Comparison of ENCODE assay signal across 22 cellular contexts in the genomic region with DNA sequence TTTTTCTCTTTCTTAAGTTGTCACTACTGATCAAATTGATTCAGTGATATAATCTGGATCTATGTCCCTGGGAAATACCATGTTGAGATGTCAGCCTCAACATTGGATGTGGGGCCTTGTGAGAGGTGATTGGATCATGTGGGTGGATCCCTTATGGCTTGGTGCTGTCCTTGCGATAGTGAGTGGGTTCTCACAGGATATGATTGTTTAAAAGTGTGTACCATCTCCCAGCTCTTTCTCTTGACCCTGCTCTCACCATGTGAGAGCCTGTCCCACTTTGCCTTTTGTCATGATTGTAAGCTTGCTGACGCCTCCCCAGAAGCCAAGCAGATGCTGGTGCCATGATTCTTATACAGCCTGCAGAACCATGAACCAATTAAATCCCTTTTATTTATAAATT.
"Had no signal": no experiment of that assay in that cellular context is flagged by ENCODE, and none has a peak within 500 bp of the region (broad histone marks: within the 10 kb centered on the region; RNA-seq: fewer than 3 reads in every experiment).

No MANE protein-coding gene starts in this region.

- H3K27ac Mint-ChIP-seq: activated naive CD4-positive, alpha-beta T cell treated with anti-CD3 and anti-CD28 coated beads, Interleukin-2, amount 10 ng/mL, durations not matched to agents 7 days and 5 days; dendritic cell treated with granulocyte-macrophage colony-stimulating factor and Interleukin-4, amounts not matched to agents 40 ng/mL and 50 ng/mL, for 4 days; endodermal cell; nephron; stimulated activated naive CD8-positive, alpha-beta T cell treated with anti-CD3 and anti-CD28 coated beads, Interleukin-15, amount 100 ng/mL, for 72 hours; T-helper 1 cell treated with Interleukin-12 subunit alpha and Interleukin-12 subunit beta and Interleukin-4 antibody, amounts not matched to agents 30 μg/mL and 1 μg/mL, for 36 hours had no signal

- H3K9me3 Mint-ChIP-seq: activated naive CD4-positive, alpha-beta T cell treated with anti-CD3 and anti-CD28 coated beads, Interleukin-2, amount 10 ng/mL, durations not matched to agents 7 days and 5 days; dendritic cell treated with granulocyte-macrophage colony-stimulating factor and Interleukin-4, amounts not matched to agents 40 ng/mL and 50 ng/mL, for 4 days; endodermal cell; nephron; T-helper 1 cell treated with Interleukin-12 subunit alpha and Interleukin-12 subunit beta and Interleukin-4 antibody, amounts not matched to agents 30 μg/mL and 1 μg/mL, for 36 hours had no signal

- H3K27me3 ChIP-seq: breast epithelium, neutrophil, right lobe of liver, upper lobe of left lung, vagina had no signal

- H3K4me1 Mint-ChIP-seq: nephron had no signal

- H3K4me3 Mint-ChIP-seq: activated naive CD4-positive, alpha-beta T cell treated with anti-CD3 and anti-CD28 coated beads, Interleukin-2, amount 10 ng/mL, durations not matched to agents 7 days and 5 days; dendritic cell treated with granulocyte-macrophage colony-stimulating factor and Interleukin-4, amounts not matched to agents 40 ng/mL and 50 ng/mL, for 4 days; endodermal cell; nephron; stimulated activated naive CD8-positive, alpha-beta T cell treated with anti-CD3 and anti-CD28 coated beads, Interleukin-15, amount 100 ng/mL, for 72 hours; T-helper 1 cell treated with Interleukin-12 subunit alpha and Interleukin-12 subunit beta and Interleukin-4 antibody, amounts not matched to agents 30 μg/mL and 1 μg/mL, for 36 hours had no signal

- DNase-seq: activated CD4-positive, alpha-beta T cell treated with anti-CD3 and anti-CD28 coated beads for 1 hour; activated CD8-positive, alpha-beta memory T cell treated with anti-CD3 and anti-CD28 coated beads for 24 hours; activated gamma-delta T cell; activated naive CD4-positive, alpha-beta T cell treated with anti-CD3 and anti-CD28 coated beads, Interleukin-2, amount 10 ng/mL, durations not matched to agents 7 days and 5 days; central memory CD4-positive, alpha-beta T cell; endodermal cell; foreskin fibroblast; head of caudate nucleus; hippocampal formation; right lobe of liver; stimulated activated CD4-positive, alpha-beta T cell treated with anti-CD3 and anti-CD28 coated beads, Interleukin-2, amount 100 ng/mL, for 48 hours; stimulated activated naive CD8-positive, alpha-beta T cell treated with anti-CD3 and anti-CD28 coated beads, Interleukin-15, amount 100 ng/mL, for 72 hours; substantia nigra; SW 1271; upper lobe of left lung had no signal

- H3K36me3 ChIP-seq: breast epithelium, right lobe of liver, upper lobe of left lung, vagina had no signal

- H3K27ac ChIP-seq: breast epithelium, right lobe of liver, upper lobe of left lung, vagina had no signal

- H3K27me3 Mint-ChIP-seq: activated naive CD4-positive, alpha-beta T cell treated with anti-CD3 and anti-CD28 coated beads, Interleukin-2, amount 10 ng/mL, durations not matched to agents 7 days and 5 days; dendritic cell treated with granulocyte-macrophage colony-stimulating factor and Interleukin-4, amounts not matched to agents 40 ng/mL and 50 ng/mL, for 4 days; stimulated activated naive CD8-positive, alpha-beta T cell treated with anti-CD3 and anti-CD28 coated beads, Interleukin-15, amount 100 ng/mL, for 72 hours had no signal

- ATAC-seq: esophagus mucosa; right lobe of liver; stimulated activated naive CD8-positive, alpha-beta T cell treated with anti-CD3 and anti-CD28 coated beads, Interleukin-15, amount 100 ng/mL, for 72 hours had no signal

- H3K4me1 ChIP-seq: breast epithelium, right lobe of liver had no signal

- H3K4me3 ChIP-seq: breast epithelium, right lobe of liver, upper lobe of left lung, vagina had no signal

- H3K9me3 ChIP-seq: breast epithelium, neutrophil, right lobe of liver, upper lobe of left lung, vagina had no signal
